Comparison of ENCODE assay signal across 1 cellular context in the genomic region with DNA sequence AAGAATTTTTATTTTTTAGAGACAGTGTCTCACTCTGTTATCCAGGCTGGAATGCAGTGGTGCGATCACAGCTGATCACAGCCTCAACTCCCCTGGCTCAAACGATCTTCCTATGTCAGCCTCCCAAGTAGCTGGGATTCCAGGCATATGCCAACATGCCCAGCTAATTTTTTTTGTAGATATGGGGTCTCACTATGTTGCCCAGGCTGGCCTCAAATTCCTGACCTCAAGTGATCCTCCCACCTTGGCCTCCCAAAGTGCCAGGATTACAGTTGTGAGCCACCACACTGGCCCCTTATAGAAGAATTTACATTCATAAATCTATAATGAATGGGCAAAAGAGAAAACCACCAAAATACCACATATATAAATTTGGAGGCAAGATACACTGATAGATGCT.
TF ChIP-seq lines count a peak whose summit lies in the region.

No MANE protein-coding gene starts in this region.

TF ChIP-seq in GM12878, 131 proteins besides CTCF, POLR2A, EP300 and RAD21 (continued from another document):
- no peak for TF ChIP-seq MTA2 (IDR thresholded peaks at IDR 0.05; ENCODE audit: low read depth)
- no peak for TF ChIP-seq ZNF217 (IDR thresholded peaks at IDR 0.05)
- TF ChIP-seq KLF5 (IDR thresholded peaks at IDR 0.05; ENCODE audit: partially characterized antibody): no peak
- no peak for TF ChIP-seq ZNF207 (IDR thresholded peaks at IDR 0.05; ENCODE audit: borderline replicate concordance)
- no peak for TF ChIP-seq STAT1 (conservative IDR thresholded peaks at IDR 0.05)
- TF ChIP-seq, protein P1, sequence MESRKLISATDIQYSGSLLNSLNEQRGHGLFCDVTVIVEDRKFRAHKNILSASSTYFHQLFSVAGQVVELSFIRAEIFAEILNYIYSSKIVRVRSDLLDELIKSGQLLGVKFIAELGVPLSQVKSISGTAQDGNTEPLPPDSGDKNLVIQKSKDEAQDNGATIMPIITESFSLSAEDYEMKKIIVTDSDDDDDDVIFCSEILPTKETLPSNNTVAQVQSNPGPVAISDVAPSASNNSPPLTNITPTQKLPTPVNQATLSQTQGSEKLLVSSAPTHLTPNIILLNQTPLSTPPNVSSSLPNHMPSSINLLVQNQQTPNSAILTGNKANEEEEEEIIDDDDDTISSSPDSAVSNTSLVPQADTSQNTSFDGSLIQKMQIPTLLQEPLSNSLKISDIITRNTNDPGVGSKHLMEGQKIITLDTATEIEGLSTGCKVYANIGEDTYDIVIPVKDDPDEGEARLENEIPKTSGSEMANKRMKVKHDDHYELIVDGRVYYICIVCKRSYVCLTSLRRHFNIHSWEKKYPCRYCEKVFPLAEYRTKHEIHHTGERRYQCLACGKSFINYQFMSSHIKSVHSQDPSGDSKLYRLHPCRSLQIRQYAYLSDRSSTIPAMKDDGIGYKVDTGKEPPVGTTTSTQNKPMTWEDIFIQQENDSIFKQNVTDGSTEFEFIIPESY (IDR thresholded peaks at IDR 0.05): no peak
- no peak for TF ChIP-seq ZBED1 (IDR thresholded peaks at IDR 0.05; ENCODE audit: borderline replicate concordance)
- TF ChIP-seq, protein P2, sequence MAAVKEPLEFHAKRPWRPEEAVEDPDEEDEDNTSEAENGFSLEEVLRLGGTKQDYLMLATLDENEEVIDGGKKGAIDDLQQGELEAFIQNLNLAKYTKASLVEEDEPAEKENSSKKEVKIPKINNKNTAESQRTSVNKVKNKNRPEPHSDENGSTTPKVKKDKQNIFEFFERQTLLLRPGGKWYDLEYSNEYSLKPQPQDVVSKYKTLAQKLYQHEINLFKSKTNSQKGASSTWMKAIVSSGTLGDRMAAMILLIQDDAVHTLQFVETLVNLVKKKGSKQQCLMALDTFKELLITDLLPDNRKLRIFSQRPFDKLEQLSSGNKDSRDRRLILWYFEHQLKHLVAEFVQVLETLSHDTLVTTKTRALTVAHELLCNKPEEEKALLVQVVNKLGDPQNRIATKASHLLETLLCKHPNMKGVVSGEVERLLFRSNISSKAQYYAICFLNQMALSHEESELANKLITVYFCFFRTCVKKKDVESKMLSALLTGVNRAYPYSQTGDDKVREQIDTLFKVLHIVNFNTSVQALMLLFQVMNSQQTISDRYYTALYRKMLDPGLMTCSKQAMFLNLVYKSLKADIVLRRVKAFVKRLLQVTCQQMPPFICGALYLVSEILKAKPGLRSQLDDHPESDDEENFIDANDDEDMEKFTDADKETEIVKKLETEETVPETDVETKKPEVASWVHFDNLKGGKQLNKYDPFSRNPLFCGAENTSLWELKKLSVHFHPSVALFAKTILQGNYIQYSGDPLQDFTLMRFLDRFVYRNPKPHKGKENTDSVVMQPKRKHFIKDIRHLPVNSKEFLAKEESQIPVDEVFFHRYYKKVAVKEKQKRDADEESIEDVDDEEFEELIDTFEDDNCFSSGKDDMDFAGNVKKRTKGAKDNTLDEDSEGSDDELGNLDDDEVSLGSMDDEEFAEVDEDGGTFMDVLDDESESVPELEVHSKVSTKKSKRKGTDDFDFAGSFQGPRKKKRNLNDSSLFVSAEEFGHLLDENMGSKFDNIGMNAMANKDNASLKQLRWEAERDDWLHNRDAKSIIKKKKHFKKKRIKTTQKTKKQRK (IDR thresholded peaks at IDR 0.05; ENCODE audit: low read depth, low read length): no peak
- no peak for TF ChIP-seq NFIC (IDR thresholded peaks at IDR 0.05; ENCODE audit: low read depth, low read length)
- TF ChIP-seq TARDBP (IDR thresholded peaks at IDR 0.05; ENCODE audit: borderline replicate concordance): no peak
TF ChIP-seq in GM12878: peak in this region for 0.
